ENCODE assay signal across 1 cellular context in genomic region chr7:123791001-123791400, GRCh38.
A peak's percentile ranks its signal among the peaks of the same experiment; 100 is the strongest.
TF ChIP-seq lines count a peak whose summit lies in the region.

No MANE protein-coding gene starts in this region.

TF ChIP-seq in K562, 482 proteins besides CTCF, POLR2A, EP300 and RAD21:
- TF ChIP-seq ELF2 (CRISPR knock-in tag; IDR thresholded peaks at IDR 0.05), result 0 out of 2 replicates have a peak, but pooled peaks have one; percentile 45
- TF ChIP-seq ZNF551 (CRISPR knock-in tag; IDR thresholded peaks at IDR 0.05), result no peak
- TF ChIP-seq ZFX (CRISPR knock-in tag; IDR thresholded peaks at IDR 0.05), result no peak
